1 cellular context compared by ENCODE assay signal in the genomic region with DNA sequence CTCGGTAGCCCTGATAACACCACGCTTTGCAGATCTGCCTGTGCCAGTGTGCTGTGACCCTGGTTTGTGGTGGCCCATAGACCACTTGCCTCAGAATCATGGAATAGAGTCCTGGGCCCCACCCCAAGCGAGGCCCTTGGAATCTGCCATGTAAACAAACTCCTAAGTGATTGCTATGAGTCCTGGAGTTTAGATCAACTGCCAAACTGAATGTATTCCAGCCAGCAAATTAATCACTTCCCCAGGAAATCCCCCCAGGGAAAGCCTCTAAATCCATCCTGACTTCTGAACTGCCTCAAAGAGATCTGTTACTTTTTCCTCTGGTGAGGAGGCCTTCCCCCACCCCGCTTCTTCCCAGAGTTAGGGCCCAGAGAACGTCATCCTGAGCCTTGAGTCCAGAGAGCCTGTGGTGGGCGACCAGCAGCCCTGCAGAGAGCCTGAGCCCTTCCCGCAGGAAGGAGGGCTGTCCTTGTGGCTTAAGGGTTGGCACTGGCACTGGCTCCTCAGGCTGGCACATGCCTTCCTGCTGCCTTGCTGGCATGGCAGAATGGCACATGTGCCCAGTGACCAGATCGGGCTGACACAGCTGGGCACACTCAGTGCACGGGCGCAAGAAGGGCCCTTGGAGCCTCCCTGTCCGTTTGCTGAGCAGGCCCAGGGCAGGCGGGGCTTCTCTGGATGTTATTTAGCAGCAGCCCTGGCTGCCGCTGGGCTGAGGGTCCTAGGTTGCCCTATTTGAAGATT.
TF ChIP-seq lines count a peak whose summit lies in the region.

No MANE protein-coding gene starts in this region.

TF ChIP-seq in endothelial cell of umbilical vein, 7 proteins besides CTCF, POLR2A, EP300 and RAD21 (continued from another document):
- TF ChIP-seq, protein P1, sequence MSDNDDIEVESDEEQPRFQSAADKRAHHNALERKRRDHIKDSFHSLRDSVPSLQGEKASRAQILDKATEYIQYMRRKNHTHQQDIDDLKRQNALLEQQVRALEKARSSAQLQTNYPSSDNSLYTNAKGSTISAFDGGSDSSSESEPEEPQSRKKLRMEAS (IDR thresholded peaks at IDR 0.05; ENCODE audit: insufficient read depth, insufficient read length): no peak
- no peak for TF ChIP-seq EZH2 (IDR thresholded peaks at IDR 0.05; ENCODE audit: borderline replicate concordance, low read depth, low read length, severe bottlenecking)
TF ChIP-seq in endothelial cell of umbilical vein: peak in this region for 2.
